ENCODE assay signal across 12 cellular contexts in genomic region chr1:233261615-233262168, GRCh38. TPM values are rescaled to one million over a fixed set of nuclear protein-coding genes. Genes with fewer than 3 reads are reported as not detected.
DNase-seq lines count a peak whose midpoint lies in the region; ATAC-seq and TF ChIP-seq lines count a peak whose summit lies in the region.
"Had no signal": no experiment of that assay in that cellular context is flagged by ENCODE, and none has a peak within 500 bp of the region (broad histone marks: within the 10 kb centered on the region; RNA-seq: fewer than 3 reads in every experiment).

No MANE protein-coding gene starts in this region.

- no peaks in the 10 kb centered on the region for H3K9me3 Mint-ChIP-seq in activated T-helper 1 cell treated with anti-CD3 and anti-CD28 coated beads, Interleukin-12 subunit alpha, Interleukin-12 subunit beta, Interleukin-2, Interleukin-4 antibody, amounts not matched to agents 30 ng/mL and 10 ng/mL and 1 ng/mL, durations not matched to agents 14 hours and 24 hours and 36 hours

- no peaks in the 10 kb centered on the region for H3K27me3 Mint-ChIP-seq in activated T-helper 1 cell treated with anti-CD3 and anti-CD28 coated beads, Interleukin-12 subunit alpha, Interleukin-12 subunit beta, Interleukin-2, Interleukin-4 antibody, amounts not matched to agents 30 ng/mL and 10 ng/mL and 1 ng/mL, durations not matched to agents 14 hours and 24 hours and 36 hours (ENCODE audit: insufficient read depth)
- H3K27me3 Mint-ChIP-seq: stimulated activated naive CD8-positive, alpha-beta T cell treated with anti-CD3 and anti-CD28 coated beads, Interleukin-15, Interleukin-2, amounts not matched to agents 100 ng/mL and 50 ng/mL, for 24 hours had no signal

- H3K36me3 Mint-ChIP-seq in activated T-helper 1 cell treated with anti-CD3 and anti-CD28 coated beads, Interleukin-12 subunit alpha, Interleukin-12 subunit beta, Interleukin-2, Interleukin-4 antibody, amounts not matched to agents 30 ng/mL and 10 ng/mL and 1 ng/mL, durations not matched to agents 14 hours and 24 hours and 36 hours (ENCODE audit: low read depth), result peaks cover 47% of the 10 kb centered on the region

- no peak overlapping the region for H3K4me3 Mint-ChIP-seq in activated T-helper 1 cell treated with anti-CD3 and anti-CD28 coated beads, Interleukin-12 subunit alpha, Interleukin-12 subunit beta, Interleukin-2, Interleukin-4 antibody, amounts not matched to agents 30 ng/mL and 10 ng/mL and 1 ng/mL, durations not matched to agents 14 hours and 24 hours and 36 hours
- H3K4me3 Mint-ChIP-seq: stimulated activated naive CD8-positive, alpha-beta T cell treated with anti-CD3 and anti-CD28 coated beads, Interleukin-15, Interleukin-2, amounts not matched to agents 100 ng/mL and 50 ng/mL, for 24 hours had no signal

- H3K4me1 Mint-ChIP-seq in activated T-helper 1 cell treated with anti-CD3 and anti-CD28 coated beads, Interleukin-12 subunit alpha, Interleukin-12 subunit beta, Interleukin-2, Interleukin-4 antibody, amounts not matched to agents 30 ng/mL and 10 ng/mL and 1 ng/mL, durations not matched to agents 14 hours and 24 hours and 36 hours (ENCODE audit: low read depth), result peaks cover 20% of the 10 kb centered on the region

- peak overlapping the region; percentile 53 for H3K27ac ChIP-seq in VCaP

- H3K27ac Mint-ChIP-seq in activated T-helper 1 cell treated with anti-CD3 and anti-CD28 coated beads, Interleukin-12 subunit alpha, Interleukin-12 subunit beta, Interleukin-2, Interleukin-4 antibody, amounts not matched to agents 30 ng/mL and 10 ng/mL and 1 ng/mL, durations not matched to agents 14 hours and 24 hours and 36 hours, result no peak overlapping the region
- H3K27ac Mint-ChIP-seq: stimulated activated naive CD8-positive, alpha-beta T cell treated with anti-CD3 and anti-CD28 coated beads, Interleukin-15, Interleukin-2, amounts not matched to agents 100 ng/mL and 50 ng/mL, for 24 hours had no signal

- DNase-seq in COLO668 (lab: John Stamatoyannopoulos, UW; ENCODE audit: unreplicated experiment) (peak; percentile 21), NCI-H226 (no peak), OCI-M2 (lab: John Stamatoyannopoulos, UW; ENCODE audit: unreplicated experiment) (no peak)
- DNase-seq in activated CD4-positive, CD25-positive, alpha-beta regulatory T cell treated with anti-CD3 and anti-CD28 coated beads, Interleukin-2, amount 50 U/mL, for 72 hours, result no peak
- no peak for DNase-seq in activated T-helper 1 cell treated with anti-CD3 and anti-CD28 coated beads, Interleukin-12 subunit alpha, Interleukin-12 subunit beta, Interleukin-2, Interleukin-4 antibody, amounts not matched to agents 30 ng/mL and 10 ng/mL and 1 ng/mL, durations not matched to agents 14 hours and 24 hours and 36 hours (ENCODE audit: low spot score)
- DNase-seq: NCI-H2029 had no signal

- peak; percentile 4 for ATAC-seq in GM19372 (IDR thresholded peaks at IDR 0.05; ENCODE audit: low read depth, unreplicated experiment)
- peak; percentile 13 for ATAC-seq in HG02763 (IDR thresholded peaks at IDR 0.05; ENCODE audit: unreplicated experiment)
- ATAC-seq: K562, SK-N-SH treated with all-trans-retinoic acid at 6 μM for 48 hours had no signal

- intact Hi-C loops in activated T-helper 1 cell treated with anti-CD3 and anti-CD28 coated beads, Interleukin-12 subunit alpha, Interleukin-12 subunit beta, Interleukin-2, Interleukin-4 antibody, amounts not matched to agents 30 ng/mL and 10 ng/mL and 1 ng/mL, durations not matched to agents 14 hours and 24 hours and 36 hours (cut with micrococcal nuclease), result loop anchor here (2.0 kb wide), 1 partner anchor 65 kb away; the partner anchor contains the start of gene MAP3K21

- TF ChIP-seq CTCF in VCaP (conservative IDR thresholded peaks at IDR 0.05), result no peak

RNA-seq across cellular contexts. Expression of gene PCNX2, which starts 33.8 kb away (rescaled TPM):
- 33.1 and 33.7 TPM in 2 replicates for total RNA-seq in activated T-helper 1 cell treated with anti-CD3 and anti-CD28 coated beads, Interleukin-12 subunit alpha, Interleukin-12 subunit beta, Interleukin-2, Interleukin-4 antibody, amounts not matched to agents 30 ng/mL and 10 ng/mL and 1 ng/mL, durations not matched to agents 14 hours and 24 hours and 36 hours
